1 cellular context compared by ENCODE assay signal in the genomic region with DNA sequence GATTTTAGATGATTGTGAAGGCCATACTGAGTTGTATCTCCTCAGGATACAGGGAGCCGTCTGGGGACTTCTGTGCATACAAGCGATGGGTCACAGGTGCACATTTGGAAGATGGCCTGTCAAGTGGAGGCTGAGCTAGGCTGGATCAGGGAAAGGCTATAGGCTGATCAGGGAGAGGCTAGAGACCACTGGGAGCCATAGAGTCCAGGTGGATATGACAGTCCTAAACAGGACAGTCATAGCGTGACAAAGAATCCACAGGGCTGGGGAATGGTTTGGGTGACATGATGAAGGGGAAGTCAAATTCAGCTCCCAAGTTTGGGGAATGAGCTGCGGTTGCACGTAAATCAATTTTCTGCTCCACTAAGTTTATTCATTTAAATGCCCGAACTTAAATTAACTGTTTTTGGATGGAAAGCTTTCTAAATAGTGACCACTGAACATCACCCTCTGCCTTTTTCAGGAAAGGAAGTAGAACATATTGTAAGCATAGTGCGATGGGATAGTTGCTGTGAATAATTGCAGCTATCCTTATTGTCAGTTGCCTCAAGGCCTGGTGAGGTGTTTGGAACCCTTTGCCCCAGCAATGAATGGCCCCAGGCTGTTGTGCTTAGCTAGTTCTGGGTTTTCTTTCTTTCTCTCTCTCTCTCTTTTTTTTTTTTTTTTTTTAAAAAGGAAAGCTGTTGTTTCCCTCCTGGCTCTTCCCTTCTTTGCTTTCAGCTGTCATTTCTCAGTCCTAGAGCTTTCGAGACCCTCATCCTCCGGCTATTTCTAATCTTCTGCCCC.
TF ChIP-seq lines count a peak whose summit lies in the region.

No MANE protein-coding gene starts in this region.

TF ChIP-seq in H1, 55 proteins besides CTCF, POLR2A, EP300 and RAD21 (continued from another document):
- TF ChIP-seq, protein P1, sequence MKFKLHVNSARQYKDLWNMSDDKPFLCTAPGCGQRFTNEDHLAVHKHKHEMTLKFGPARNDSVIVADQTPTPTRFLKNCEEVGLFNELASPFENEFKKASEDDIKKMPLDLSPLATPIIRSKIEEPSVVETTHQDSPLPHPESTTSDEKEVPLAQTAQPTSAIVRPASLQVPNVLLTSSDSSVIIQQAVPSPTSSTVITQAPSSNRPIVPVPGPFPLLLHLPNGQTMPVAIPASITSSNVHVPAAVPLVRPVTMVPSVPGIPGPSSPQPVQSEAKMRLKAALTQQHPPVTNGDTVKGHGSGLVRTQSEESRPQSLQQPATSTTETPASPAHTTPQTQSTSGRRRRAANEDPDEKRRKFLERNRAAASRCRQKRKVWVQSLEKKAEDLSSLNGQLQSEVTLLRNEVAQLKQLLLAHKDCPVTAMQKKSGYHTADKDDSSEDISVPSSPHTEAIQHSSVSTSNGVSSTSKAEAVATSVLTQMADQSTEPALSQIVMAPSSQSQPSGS (IDR thresholded peaks at IDR 0.05; ENCODE audit: low read length) = no peak
- TF ChIP-seq POLR2AphosphoS5 (IDR thresholded peaks at IDR 0.05; ENCODE audit: low read depth, low read length) = no peak
TF ChIP-seq in H1: peak in this region for 0.
